Comparison of ENCODE assay signal across 19 cellular contexts in the genomic region with DNA sequence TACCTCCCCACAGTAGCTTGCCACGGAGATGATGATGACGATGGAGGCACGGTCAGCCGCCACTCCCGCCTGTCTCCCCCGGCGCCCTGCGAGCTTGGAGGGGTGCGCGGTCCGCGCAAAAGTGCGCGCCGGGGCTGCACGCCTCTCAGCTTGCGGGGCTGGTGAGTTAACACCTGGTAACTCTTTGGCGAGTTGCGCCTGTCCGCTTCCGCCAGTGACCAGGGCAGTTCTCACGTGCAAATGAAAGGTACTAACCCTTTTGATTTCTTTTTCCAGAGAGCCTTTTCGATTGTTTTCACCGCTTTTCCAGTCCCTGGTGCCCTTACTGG. TPM values are rescaled to one million over a fixed set of nuclear protein-coding genes. Genes with fewer than 3 reads are reported as not detected.
A peak's percentile ranks its signal among the peaks of the same experiment; 100 is the strongest.
DNase-seq lines count a peak whose midpoint lies in the region; ATAC-seq and TF ChIP-seq lines count a peak whose summit lies in the region.
"Had no signal": no experiment of that assay in that cellular context is flagged by ENCODE, and none has a peak within 500 bp of the region (broad histone marks: within the 10 kb centered on the region; RNA-seq: fewer than 3 reads in every experiment).

No MANE protein-coding gene starts in this region.

- H3K4me1 ChIP-seq in SK-N-SH (ENCODE audit: control insufficient read depth in 1 of 2, insufficient read depth in 2 of 2, low read depth in 1 of 2, low read length in 1 of 2) (peaks cover 0 to 31% of the 10 kb centered on the region in 2 experiments; a peak in 2 of 4 replicates), iPS-20b (ENCODE audit: insufficient read depth, low read length) (peaks cover 22% of the 10 kb centered on the region), skeletal muscle satellite cell (ENCODE audit: control insufficient read depth, insufficient read depth, low read length) (peaks cover 9% of the 10 kb centered on the region)
- H3K4me1 ChIP-seq: BLaER1 had no signal

- H3K27ac ChIP-seq in SK-N-SH (ENCODE audit: low read depth in 2 of 2, low read length in 1 of 2): peak overlapping the region in 1 of 2 experiments; percentile 79; a peak in 2 of 4 replicates
- no peak overlapping the region for H3K27ac ChIP-seq in iPS-20b (ENCODE audit: low read length)
- H3K27ac ChIP-seq: BLaER1, cardiac muscle cell, VCaP had no signal

- no peak for ATAC-seq in HG02852 (IDR thresholded peaks at IDR 0.05; ENCODE audit: unreplicated experiment)
- ATAC-seq in GM21737 (IDR thresholded peaks at IDR 0.05; ENCODE audit: unreplicated experiment): no peak
- ATAC-seq: left colon had no signal

- no peaks in the 10 kb centered on the region for H3K79me2 ChIP-seq in SK-N-SH (ENCODE audit: insufficient read depth)

- no peak for TF ChIP-seq POLR2A in lower leg skin (IDR thresholded peaks at IDR 0.05)

- no peak overlapping the region for H3K27ac Mint-ChIP-seq in chondrocyte (ENCODE audit: unreplicated experiment)
- H3K27ac Mint-ChIP-seq: activated naive CD8-positive, alpha-beta T cell treated with anti-CD3 and anti-CD28 coated beads, Interleukin-2, amount 10 ng/mL, durations not matched to agents 7 days and 5 days had no signal

- CTCF ChIA-PET in SK-N-SH (lab: Yijun Ruan, JAX): interaction anchor here (0.7 kb wide), 1 partner anchor 40 kb away, joined by 3 read pairs; no protein-coding TSS in a partner anchor

- peak overlapping the region; percentile 27; the same call in 1 of the 2 replicates for H2AFZ ChIP-seq in SK-N-SH (ENCODE audit: low read depth)

- POLR2A ChIA-PET in SK-N-SH (lab: Yijun Ruan, JAX): no interaction called here

- peak overlapping the region; percentile 61 for H3K4me3 Mint-ChIP-seq in chondrocyte (ENCODE audit: unreplicated experiment)
- H3K4me3 Mint-ChIP-seq: activated naive CD8-positive, alpha-beta T cell treated with anti-CD3 and anti-CD28 coated beads, Interleukin-2, amount 10 ng/mL, durations not matched to agents 7 days and 5 days had no signal

- intact Hi-C loops in lower leg skin (cut with DNase I; ENCODE audit: low total_unique reads): no loop called here

- H3K4me1 Mint-ChIP-seq in chondrocyte (ENCODE audit: low read depth): peaks cover 33% of the 10 kb centered on the region

- no peak for TF ChIP-seq EP300 in SK-N-SH (IDR thresholded peaks at IDR 0.05; ENCODE audit: borderline replicate concordance in 1 of 2, low read depth in 1 of 2, low read length in 1 of 2)

- no peaks in the 10 kb centered on the region for H3K9me2 ChIP-seq in SK-N-SH

- H3K4me2 ChIP-seq in SK-N-SH (peak overlapping the region; percentile 71), skeletal muscle satellite cell (ENCODE audit: low read length) (peak overlapping the region; percentile 45)
- H3K4me2 ChIP-seq: BLaER1 had no signal

- no peaks in the 10 kb centered on the region for H3F3A ChIP-seq in SK-N-SH (replicated peaks; ENCODE audit: insufficient read depth)

- no peaks in the 10 kb centered on the region for H3K36me3 ChIP-seq in SK-N-SH (replicated peaks in 1 of 2; ENCODE audit: control insufficient read depth in 1 of 2, insufficient read depth in 2 of 2, low read length in 1 of 2)
- no peaks in the 10 kb centered on the region for H3K36me3 ChIP-seq in iPS-20b (ENCODE audit: insufficient read depth, low read depth, low read length)
- H3K36me3 ChIP-seq in skeletal muscle satellite cell (ENCODE audit: insufficient read depth, low read length): no peaks in the 10 kb centered on the region
- H3K36me3 ChIP-seq: BLaER1, cardiac muscle cell had no signal

- no peak for TF ChIP-seq RAD21 in SK-N-SH (IDR thresholded peaks at IDR 0.05; ENCODE audit: low read length)

- peak overlapping the region; percentile 49 to 52; a peak in 3 of 4 replicates for H3K4me3 ChIP-seq in SK-N-SH (ENCODE audit: low read depth in 2 of 2, low read length in 1 of 2)
- H3K4me3 ChIP-seq in iPS-20b (ENCODE audit: low read length): peak overlapping the region; percentile 69
- peak overlapping the region; percentile 3 for H3K4me3 ChIP-seq in skeletal muscle satellite cell (ENCODE audit: low read length)
- H3K4me3 ChIP-seq in lower leg skin (ENCODE audit: low read depth, poor library complexity, severe bottlenecking): no peak overlapping the region
- H3K4me3 ChIP-seq: BLaER1, cardiac muscle cell had no signal

- H3K9ac ChIP-seq in SK-N-SH (no peak overlapping the region), iPS-20b (ENCODE audit: low read depth, low read length) (no peak overlapping the region; the same call in 1 of the 2 replicates), skeletal muscle satellite cell (ENCODE audit: low read depth, low read length) (no peak overlapping the region)
- H3K9ac ChIP-seq: BLaER1 had no signal

- H4K20me1 ChIP-seq in SK-N-SH (ENCODE audit: insufficient read depth): no peaks in the 10 kb centered on the region
- H4K20me1 ChIP-seq: BLaER1 had no signal

- 15% methylated on average over 16 of the region's 24 CpGs for WGBS in SK-N-SH (ENCODE audit: low lambda C conversion rate)
- 52 to 68% methylated on average over 24 of the region's 24 CpGs for WGBS in lower leg skin, 2 donors

- H3K9me3 Mint-ChIP-seq in chondrocyte (ENCODE audit: low read depth): no peaks in the 10 kb centered on the region

- peak; percentile 45 for DNase-seq in SK-N-SH
- no peak for DNase-seq in chondrocyte (ENCODE audit: low spot score)
- DNase-seq in HPDE6-E6E7 (ENCODE audit: extremely low spot score): no peak
- DNase-seq in lower leg skin (ENCODE audit: low spot score in 2 of 2): no peak
- DNase-seq: activated naive CD8-positive, alpha-beta T cell treated with anti-CD3 and anti-CD28 coated beads, Interleukin-2, amount 10 ng/mL, durations not matched to agents 7 days and 5 days; effector CD8-positive, alpha-beta T cell; GF-D8; left colon; OCI-M1; SHP77 had no signal

- H3K9me3 ChIP-seq in SK-N-SH (no peaks in the 10 kb centered on the region), iPS-20b (ENCODE audit: insufficient read depth, low read depth, low read length) (no peaks in the 10 kb centered on the region), skeletal muscle satellite cell (replicated peaks; ENCODE audit: low read length) (peaks cover 2% of the 10 kb centered on the region)

- TF ChIP-seq CTCF in SK-N-SH (IDR thresholded peaks at IDR 0.05): no peak
- no peak for TF ChIP-seq CTCF in chondrocyte (IDR thresholded peaks at IDR 0.05)
- TF ChIP-seq CTCF in lower leg skin (IDR thresholded peaks at IDR 0.05): no peak

- H3K36me3 Mint-ChIP-seq in chondrocyte (ENCODE audit: low read depth): peaks cover 5% of the 10 kb centered on the region
- H3K36me3 Mint-ChIP-seq: activated naive CD8-positive, alpha-beta T cell treated with anti-CD3 and anti-CD28 coated beads, Interleukin-2, amount 10 ng/mL, durations not matched to agents 7 days and 5 days had no signal

- H3K27me3 ChIP-seq in SK-N-SH (ENCODE audit: insufficient read depth) (peaks cover 54% of the 10 kb centered on the region), iPS-20b (ENCODE audit: insufficient read depth, low read length) (peaks cover 98% of the 10 kb centered on the region), skeletal muscle satellite cell (ENCODE audit: control insufficient read depth, insufficient read depth, low read length) (peaks cover 64% of the 10 kb centered on the region)
- H3K27me3 ChIP-seq: BLaER1 had no signal

- peaks cover 28% of the 10 kb centered on the region for H3K27me3 Mint-ChIP-seq in chondrocyte (ENCODE audit: low read depth)

TF ChIP-seq in SK-N-SH, 30 proteins besides CTCF, POLR2A, EP300 and RAD21:
- TF ChIP-seq TAF1 (IDR thresholded peaks at IDR 0.05; ENCODE audit: borderline replicate concordance, low read depth, low read length) (no peak), GATA2 (CRISPR knock-in tag; IDR thresholded peaks at IDR 0.05) (no peak), TCF12 (IDR thresholded peaks at IDR 0.05) (no peak), MXI1 (IDR thresholded peaks at IDR 0.05; ENCODE audit: low read depth, low read length) (peak; percentile 8; the same call in 1 of the 2 replicates), ZBTB33 (IDR thresholded peaks at IDR 0.05; ENCODE audit: borderline replicate concordance, low read depth) (no peak)
- TF ChIP-seq, protein P1, sequence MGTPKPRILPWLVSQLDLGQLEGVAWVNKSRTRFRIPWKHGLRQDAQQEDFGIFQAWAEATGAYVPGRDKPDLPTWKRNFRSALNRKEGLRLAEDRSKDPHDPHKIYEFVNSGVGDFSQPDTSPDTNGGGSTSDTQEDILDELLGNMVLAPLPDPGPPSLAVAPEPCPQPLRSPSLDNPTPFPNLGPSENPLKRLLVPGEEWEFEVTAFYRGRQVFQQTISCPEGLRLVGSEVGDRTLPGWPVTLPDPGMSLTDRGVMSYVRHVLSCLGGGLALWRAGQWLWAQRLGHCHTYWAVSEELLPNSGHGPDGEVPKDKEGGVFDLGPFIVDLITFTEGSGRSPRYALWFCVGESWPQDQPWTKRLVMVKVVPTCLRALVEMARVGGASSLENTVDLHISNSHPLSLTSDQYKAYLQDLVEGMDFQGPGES (IDR thresholded peaks at IDR 0.05; ENCODE audit: low read depth, low read length): no peak
- TF ChIP-seq, protein P2, sequence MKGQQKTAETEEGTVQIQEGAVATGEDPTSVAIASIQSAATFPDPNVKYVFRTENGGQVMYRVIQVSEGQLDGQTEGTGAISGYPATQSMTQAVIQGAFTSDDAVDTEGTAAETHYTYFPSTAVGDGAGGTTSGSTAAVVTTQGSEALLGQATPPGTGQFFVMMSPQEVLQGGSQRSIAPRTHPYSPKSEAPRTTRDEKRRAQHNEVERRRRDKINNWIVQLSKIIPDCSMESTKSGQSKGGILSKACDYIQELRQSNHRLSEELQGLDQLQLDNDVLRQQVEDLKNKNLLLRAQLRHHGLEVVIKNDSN (IDR thresholded peaks at IDR 0.05; ENCODE audit: borderline replicate concordance, low read depth): no peak

RNA-seq across cellular contexts. Expression of gene GRIK2, which starts 6.1 kb away (rescaled TPM):
- polyA plus RNA-seq in SK-N-SH (2012; rRNA removed): 0.26 and 0.30 TPM in 2 replicates
- 0.28 and 0.54 TPM in 2 replicates for polyA plus RNA-seq in SK-N-SH (2012; cell fraction: cytosol; rRNA removed)
- 0.45 and 0.75 TPM in 2 replicates for polyA plus RNA-seq in SK-N-SH (2012; cell fraction: nucleus; rRNA removed)
- 8.2 to 15.8 TPM (median 8.3 TPM) in 3 replicates for total RNA-seq in chondrocyte
- 0.44 TPM in 1 of 2 replicates, not detected in the other for total RNA-seq in skeletal muscle satellite cell (2012; rRNA removed)
- 1 to 10 TPM in 1 of 4 donors, under 1 TPM in 3; 0.04 to 2.0 (median 0.60) TPM for total RNA-seq in lower leg skin
- total RNA-seq: HT-29; T-helper 1 cell treated with Interleukin-12 subunit alpha and Interleukin-12 subunit beta and Interleukin-4 antibody, amounts not matched to agents 30 ng/mL and 1 ng/mL, for 36 hours had no signal
